1 cellular context compared by ENCODE assay signal in genomic region chr19:29667390-29667783, GRCh38.
TF ChIP-seq lines count a peak whose summit lies in the region.

No MANE protein-coding gene starts in this region.

TF ChIP-seq in SK-N-SH treated with all-trans-retinoic acid at 6 μM for 48 hours, 23 proteins besides CTCF, POLR2A, EP300 and RAD21 (continued from another document):
- TF ChIP-seq POU6F1 (CRISPR knock-in tag; IDR thresholded peaks at IDR 0.05; ENCODE audit: borderline replicate concordance, low read depth) = no peak
